ENCODE assay signal across 1 cellular context in genomic region chr9:107242073-107243063, GRCh38.
TF ChIP-seq lines count a peak whose summit lies in the region.

No MANE protein-coding gene starts in this region.

TF ChIP-seq in IMR-90, 13 proteins besides CTCF, POLR2A, EP300 and RAD21 (continued from another document):
- TF ChIP-seq ELK1 (IDR thresholded peaks at IDR 0.05; ENCODE audit: borderline replicate concordance, low read depth, low read length), result no peak
- no peak for TF ChIP-seq BHLHE40 (IDR thresholded peaks at IDR 0.05; ENCODE audit: low read depth, low read length)
- no peak for TF ChIP-seq RCOR1 (IDR thresholded peaks at IDR 0.05; ENCODE audit: insufficient replicate concordance, low read length)
- no peak for TF ChIP-seq RFX5 (IDR thresholded peaks at IDR 0.05; ENCODE audit: low read depth, low read length)
- no peak for TF ChIP-seq MXI1 (IDR thresholded peaks at IDR 0.05; ENCODE audit: borderline replicate concordance, low read depth, low read length)
- no peak for TF ChIP-seq MAFK (IDR thresholded peaks at IDR 0.05; ENCODE audit: low read depth, low read length)
